8 cellular contexts compared by ENCODE assay signal in the genomic region with DNA sequence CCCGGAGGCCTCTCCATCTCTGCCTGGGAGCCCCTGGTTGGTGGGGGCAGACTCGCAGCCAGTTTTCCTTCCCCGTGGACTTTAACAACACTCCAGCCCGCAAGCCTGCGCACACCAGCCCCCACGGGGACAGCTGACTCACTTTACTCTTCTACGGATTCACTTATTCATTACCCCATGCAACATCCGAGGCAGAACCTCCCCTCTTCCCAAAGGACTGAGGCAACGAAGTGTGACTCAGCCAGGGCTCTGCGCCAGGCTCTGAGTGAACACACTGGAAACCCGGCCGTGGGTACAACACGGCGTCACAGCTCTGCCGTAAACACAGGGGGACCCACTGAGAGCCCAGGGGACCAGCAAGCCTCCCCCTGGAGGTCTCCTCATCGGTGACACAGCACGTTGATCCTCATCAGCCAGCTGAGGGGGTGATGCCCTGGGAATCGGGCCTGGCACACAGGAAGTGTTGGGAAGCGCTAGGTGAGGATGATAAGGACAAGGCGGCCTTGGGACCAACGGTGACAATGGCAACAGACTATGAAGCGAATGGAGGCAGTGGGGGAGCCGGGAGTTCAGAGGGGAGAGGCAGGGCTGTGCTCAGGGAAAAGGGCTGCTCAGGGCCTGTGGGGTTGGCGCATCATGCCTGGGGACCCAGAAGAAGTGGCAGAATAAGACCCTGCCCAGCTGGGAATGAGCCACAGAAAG. TPM values are rescaled to one million over a fixed set of nuclear protein-coding genes. Genes with fewer than 3 reads are reported as not detected.
DNase-seq lines count a peak whose midpoint lies in the region; ATAC-seq, FAIRE-seq and TF ChIP-seq lines count a peak whose summit lies in the region.

No MANE protein-coding gene starts in this region.

- 0 out of 6 replicates have a peak, but pooled peaks of 1 of the 3 experiments have one; percentile 2 for TF ChIP-seq CTCF in K562 (IDR thresholded peaks at IDR 0.05 in 2 of 3, conservative IDR thresholded peaks at IDR 0.05 in 1 of 3; ENCODE audit: insufficient read depth in 2 of 3, low read depth in 1 of 3, low read length in 3 of 3)

- H3K9ac ChIP-seq in GM23248 (peak overlapping the region; percentile 73), K562 (ENCODE audit: insufficient read depth in 1 of 2, low read depth in 2 of 2, low read length in 2 of 2) (peak overlapping the region; percentile 24 to 82; a peak in 2 of 4 replicates)

- CTCF ChIA-PET in K562 (lab: Yijun Ruan, JAX; ENCODE audit: low intra/inter-chr PET ratio) = no interaction called here

- TF ChIP-seq RAD21 in K562 (CRISPR knock-in tag; conservative IDR thresholded peaks at IDR 0.05 in 1 of 2, IDR thresholded peaks at IDR 0.05 in 1 of 2) = no peak

- no peak for TF ChIP-seq EP300 in K562 (IDR thresholded peaks at IDR 0.05; ENCODE audit: low read length)

- no TSS peak for BruUV-seq in K562 (replicated peaks; lab: Mats Ljungman, UMichigan)

- FAIRE-seq in RCC 7860 (lab: Jason Lieb, UNC) = peak; percentile 83
- peak; percentile 35 for FAIRE-seq in K562 (lab: Jason Lieb, UNC)

- H3K36me3 ChIP-seq in GM23248 (ENCODE audit: low read depth) (no peaks in the 10 kb centered on the region), K562 (ENCODE audit: control insufficient read depth, insufficient read depth, low read length) (peaks cover 10% of the 10 kb centered on the region; the same call in 2 of the 3 replicates)

- ATAC-seq in K562 (no peak), left colon (no peak), GM21367 (IDR thresholded peaks at IDR 0.05; ENCODE audit: unreplicated experiment) (no peak)

- peak; percentile 99 for DNase-seq in GM23248
- peak; percentile 92 for DNase-seq in RCC 7860 (ENCODE audit: low spot score)
- peak in 1 of 4 experiments; percentile 46 for DNase-seq in K562 (ENCODE audit: extremely low read depth in 1 of 4, low spot score in 3 of 4)
- DNase-seq in left colon = peak; percentile 67 to 74
- peak; percentile 32 for DNase-seq in stimulated activated CD8-positive, alpha-beta memory T cell treated with anti-CD3 and anti-CD28 coated beads, Interleukin-12 subunit alpha, Interleukin-12 subunit beta, amount 100 ng/mL, for 24 hours (ENCODE audit: extremely low read depth)
- no peak for DNase-seq in foreskin melanocyte
- no peak for DNase-seq in middle frontal gyrus (ENCODE audit: extremely low spot score, low spot score)

- peak overlapping the region; percentile 89 for H3K27ac ChIP-seq in GM23248
- peak overlapping the region; percentile 18; the same call in 2 of the 3 replicates for H3K27ac ChIP-seq in K562 (ENCODE audit: extremely low read depth, low read depth, low read length)

- H4K20me1 ChIP-seq in GM23248 (ENCODE audit: insufficient read depth) (no peaks in the 10 kb centered on the region), K562 (replicated peaks; ENCODE audit: control insufficient read depth, insufficient read depth, low read length) (no peaks in the 10 kb centered on the region)

- 21% methylated on average over 24 of the region's 24 CpGs for WGBS in GM23248 (ENCODE audit: low coverage in 1 of 2, low lambda C conversion rate in 2 of 2, missing lambda C conversion rate in 2 of 2), 2 experiments
- WGBS in K562 (ENCODE audit: insufficient coverage, low coverage, missing lambda C conversion rate) = 64% methylated on average over 22 of the region's 24 CpGs

- H3K9me1 ChIP-seq in K562 (ENCODE audit: control insufficient read depth, insufficient read depth, low read length) = no peaks in the 10 kb centered on the region

- H3F3A ChIP-seq in GM23248 (ENCODE audit: insufficient read depth) = peaks cover 44% of the 10 kb centered on the region

- no peaks in the 10 kb centered on the region for H3K27me3 ChIP-seq in GM23248 (replicated peaks; ENCODE audit: insufficient read depth)
- H3K27me3 ChIP-seq in K562 (ENCODE audit: control insufficient read depth in 2 of 2, insufficient read depth in 2 of 2, low read length in 2 of 2) = no peaks in the 10 kb centered on the region

- H3K79me2 ChIP-seq in GM23248 (ENCODE audit: insufficient read depth) = peaks cover 81% of the 10 kb centered on the region
- H3K79me2 ChIP-seq in K562 (ENCODE audit: control insufficient read depth, insufficient read depth, low read length) = peaks cover 74% of the 10 kb centered on the region

- POLR2A ChIA-PET in K562 (lab: Yijun Ruan, JAX) = interaction anchor here (0.5 to 1.4 kb wide), 3 partner anchors 9 to 19 kb away, joined by 3 to 4 read pairs (median 3); no protein-coding TSS in a partner anchor

- no peaks in the 10 kb centered on the region for H3K9me2 ChIP-seq in GM23248 (ENCODE audit: insufficient read depth)

- peaks cover 46% of the 10 kb centered on the region for H3K4me1 ChIP-seq in GM23248 (ENCODE audit: insufficient read depth)
- peaks cover 63 to 66% of the 10 kb centered on the region in 2 experiments for H3K4me1 ChIP-seq in K562 (replicated peaks in 1 of 2; ENCODE audit: control insufficient read depth in 2 of 2, insufficient read depth in 2 of 2, low read length in 2 of 2)

- H3K4me2 ChIP-seq in GM23248 (ENCODE audit: unreplicated experiment) = peak overlapping the region; percentile 51
- H3K4me2 ChIP-seq in K562 (ENCODE audit: insufficient read depth, low read length) = no peak overlapping the region; the same call in 1 of the 2 replicates

- in situ Hi-C loops in GM23248 (cut with MboI) (no loop called here), K562 (cut with MboI) (no loop called here)

- H3K4me3 ChIP-seq in GM23248 (peak overlapping the region; percentile 33; the same call in 1 of the 2 replicates), K562 (no peak overlapping the region)

- H3K9me3 ChIP-seq in GM23248 (ENCODE audit: low read depth) = no peaks in the 10 kb centered on the region
- peaks cover 3% of the 10 kb centered on the region; the same call in 1 of the 2 replicates for H3K9me3 ChIP-seq in K562 (replicated peaks; ENCODE audit: control insufficient read depth, insufficient read depth, low read depth, low read length)

- intact Hi-C loops in K562 (cut with micrococcal nuclease) = no loop called here
- intact Hi-C loops in left colon (cut with DNase I, micrococcal nuclease) = no loop called here

- no peak for TF ChIP-seq POLR2A in K562 (conservative IDR thresholded peaks at IDR 0.05)

- H2AFZ ChIP-seq in GM23248 (no peak overlapping the region), K562 (ENCODE audit: low read depth, low read length) (no peak overlapping the region)

RNA-seq across cellular contexts. Expression of gene COTL1, which starts 14.6 kb away (rescaled TPM):
- total RNA-seq in GM23248 (2014; rRNA removed; shearing (Covaris generic)) = 144 and 145 TPM in 2 replicates
- polyA plus RNA-seq in GM23248 (2016; fragmentation: Nextera tagmentation; extraction: Ambion mirVana) (370 and 399 TPM in 2 replicates), K562 (2011; rRNA removed) (33.9 and 39.4 TPM in 2 replicates), K562 (2014; fragmentation: Illumina TruSeq; extraction: Trizol) (161 TPM in 2 replicates), K562 (2014; fragmentation: Nextera tagmentation; extraction: Ambion mirVana) (10 to 100 TPM; 27.7 to 33.4 TPM), K562 (2014; rRNA removed) (91.2 and 100 TPM in 2 replicates)
- 27.5 and 42.5 TPM in 2 replicates for total RNA-seq in K562 (2011; cell fraction: chromatin; rRNA removed; ENCODE audit: low replicate concordance)
- 32.2 and 34.5 TPM in 2 replicates for total RNA-seq in K562 (2011; cell fraction: nucleolus; rRNA removed)
- total RNA-seq in K562 (2011; cell fraction: nucleoplasm; rRNA removed) = 35.0 and 39.8 TPM in 2 replicates
- total RNA-seq in K562 (2014; rRNA removed) (117 and 145 TPM in 2 replicates), K562 (2014; rRNA removed; fragmentation: Illumina TruSeq; extraction: Trizol) (49.5 and 60.5 TPM in 2 replicates), K562 (2015; rRNA removed; fragmentation: Illumina TruSeq; extraction: Trizol) (71.8 and 72.5 TPM in 2 replicates), K562 (2021) (185 and 186 TPM in 2 replicates), left colon (10 to 100 TPM; 51.8 to 71.0 TPM)
- polyA plus RNA-seq in K562 (2011; cell fraction: cytosol; rRNA removed) = 54.4 and 79.1 TPM in 2 replicates
- 33.5 and 46.0 TPM in 2 replicates for polyA plus RNA-seq in K562 (2011; cell fraction: nucleus; rRNA removed)
- 111 and 131 TPM in 2 replicates for polyA plus RNA-seq in K562 (2012)
- polyA minus RNA-seq in K562 (2011; rRNA and poly(A)+ RNA removed) = 21.2 and 25.2 TPM in 2 replicates
- polyA minus RNA-seq in K562 (2011; cell fraction: cytosol; rRNA and poly(A)+ RNA removed) = 32.1 and 32.6 TPM in 2 replicates
- 15.1 and 19.7 TPM in 2 replicates for polyA minus RNA-seq in K562 (2011; cell fraction: nucleus; rRNA and poly(A)+ RNA removed)

RNA-seq across cellular contexts. Expression of gene KLHL36, which starts 45.0 kb away (rescaled TPM):
- 68.0 and 83.9 TPM in 2 replicates for total RNA-seq in GM23248 (2014; rRNA removed; shearing (Covaris generic))
- 18.1 and 20.5 TPM in 2 replicates for polyA plus RNA-seq in GM23248 (2016; fragmentation: Nextera tagmentation; extraction: Ambion mirVana)
- 52.2 and 130 TPM in 2 replicates for total RNA-seq in K562 (2011; cell fraction: chromatin; rRNA removed; ENCODE audit: low replicate concordance)
- total RNA-seq in K562 (2011; cell fraction: nucleolus; rRNA removed) = 84.1 and 104 TPM in 2 replicates
- 79.9 and 86.4 TPM in 2 replicates for total RNA-seq in K562 (2011; cell fraction: nucleoplasm; rRNA removed)
- 30.6 and 40.4 TPM in 2 replicates for total RNA-seq in K562 (2014; rRNA removed)
- 15.5 and 16.6 TPM in 2 replicates for total RNA-seq in K562 (2014; rRNA removed; fragmentation: Illumina TruSeq; extraction: Trizol)
- total RNA-seq in K562 (2015; rRNA removed; fragmentation: Illumina TruSeq; extraction: Trizol) = 18.5 and 21.1 TPM in 2 replicates
- 48.6 and 51.2 TPM in 2 replicates for total RNA-seq in K562 (2021)
- 25.6 and 34.8 TPM in 2 replicates for polyA plus RNA-seq in K562 (2011; rRNA removed)
- polyA plus RNA-seq in K562 (2011; cell fraction: cytosol; rRNA removed) = 33.1 and 49.1 TPM in 2 replicates
- polyA plus RNA-seq in K562 (2011; cell fraction: nucleus; rRNA removed) = 59.7 and 85.8 TPM in 2 replicates
- 22.4 and 33.6 TPM in 2 replicates for polyA plus RNA-seq in K562 (2012)
- polyA plus RNA-seq in K562 (2014; fragmentation: Illumina TruSeq; extraction: Trizol) = 16.5 and 20.7 TPM in 2 replicates
- 1 to 10 TPM; 2.1 to 2.5 TPM for polyA plus RNA-seq in K562 (2014; fragmentation: Nextera tagmentation; extraction: Ambion mirVana)
- 25.4 and 30.1 TPM in 2 replicates for polyA plus RNA-seq in K562 (2014; rRNA removed)
- polyA minus RNA-seq in K562 (2011; rRNA and poly(A)+ RNA removed) = 31.9 and 39.3 TPM in 2 replicates
- polyA minus RNA-seq in K562 (2011; cell fraction: cytosol; rRNA and poly(A)+ RNA removed) = 43.7 and 62.8 TPM in 2 replicates
- 33.7 and 40.1 TPM in 2 replicates for polyA minus RNA-seq in K562 (2011; cell fraction: nucleus; rRNA and poly(A)+ RNA removed)
- total RNA-seq in left colon = 10 to 100 TPM; 45.1 to 61.8 TPM

Comparison
In these comparisons a context has a peak if more than half of its experiments do, and no peak if none do; other contexts are left out.
1. DNase-seq: peak in GM23248 (single experiment), RCC 7860 (single experiment), left colon (2 of 2) and stimulated activated CD8-positive, alpha-beta memory T cell treated with anti-CD3 and anti-CD28 coated beads, Interleukin-12 subunit alpha, Interleukin-12 subunit beta, amount 100 ng/mL, for 24 hours (single experiment); none in foreskin melanocyte (single experiment) and middle frontal gyrus (single experiment).